29 cellular contexts compared by ENCODE assay signal in genomic region chr18:68504441-68505221, GRCh38.
"Had no signal": no experiment of that assay in that cellular context is flagged by ENCODE, and none has a peak within 500 bp of the region (broad histone marks: within the 10 kb centered on the region; RNA-seq: fewer than 3 reads in every experiment).

No MANE protein-coding gene starts in this region.

- H3K9me3 Mint-ChIP-seq: activated CD4-positive, alpha-beta memory T cell treated with anti-CD3 and anti-CD28 coated beads for 36 hours; activated CD4-positive, alpha-beta T cell treated with anti-CD3 and anti-CD28 coated beads, Interleukin-2, amount 10 ng/mL, durations not matched to agents 7 days and 5 days; activated naive CD4-positive, alpha-beta T cell treated with anti-CD3 and anti-CD28 coated beads, Interleukin-2, amount 50 U/mL, for 72 hours; activated naive CD8-positive, alpha-beta T cell treated with anti-CD3 and anti-CD28 coated beads, Interleukin-2, amount 50 U/mL, for 24 hours; activated T-cell treated with anti-CD3 and anti-CD28 coated beads, Interleukin-2, amount 50 U/mL, for 4 hours; brain; central memory CD8-positive, alpha-beta T cell; T-cell had no signal

- H3K27ac Mint-ChIP-seq: activated CD4-positive, alpha-beta memory T cell treated with anti-CD3 and anti-CD28 coated beads for 36 hours; activated CD4-positive, alpha-beta T cell treated with anti-CD3 and anti-CD28 coated beads, Interleukin-2, amount 10 ng/mL, durations not matched to agents 7 days and 5 days; activated naive CD4-positive, alpha-beta T cell treated with anti-CD3 and anti-CD28 coated beads, Interleukin-2, amount 50 U/mL, for 72 hours; activated naive CD8-positive, alpha-beta T cell treated with anti-CD3 and anti-CD28 coated beads, Interleukin-2, amount 50 U/mL, for 24 hours; brain; T-cell had no signal

- H3K4me3 Mint-ChIP-seq: activated CD4-positive, alpha-beta memory T cell treated with anti-CD3 and anti-CD28 coated beads for 36 hours; activated CD4-positive, alpha-beta T cell treated with anti-CD3 and anti-CD28 coated beads, Interleukin-2, amount 10 ng/mL, durations not matched to agents 7 days and 5 days; activated naive CD8-positive, alpha-beta T cell treated with anti-CD3 and anti-CD28 coated beads, Interleukin-2, amount 50 U/mL, for 24 hours; activated T-cell treated with anti-CD3 and anti-CD28 coated beads, Interleukin-2, amount 50 U/mL, for 4 hours; brain; central memory CD8-positive, alpha-beta T cell; T-cell had no signal

- H3K27me3 ChIP-seq: MG63, Peyer's patch, SJCRH30 had no signal

- H3K4me1 Mint-ChIP-seq: activated CD4-positive, alpha-beta T cell treated with anti-CD3 and anti-CD28 coated beads, Interleukin-2, amount 10 ng/mL, durations not matched to agents 7 days and 5 days; activated naive CD8-positive, alpha-beta T cell treated with anti-CD3 and anti-CD28 coated beads, Interleukin-2, amount 50 U/mL, for 24 hours; brain; central memory CD8-positive, alpha-beta T cell; T-cell had no signal

- H3K27me3 Mint-ChIP-seq: activated CD4-positive, alpha-beta memory T cell treated with anti-CD3 and anti-CD28 coated beads for 36 hours; activated CD4-positive, alpha-beta T cell treated with anti-CD3 and anti-CD28 coated beads, Interleukin-2, amount 10 ng/mL, durations not matched to agents 7 days and 5 days; activated naive CD8-positive, alpha-beta T cell treated with anti-CD3 and anti-CD28 coated beads, Interleukin-2, amount 50 U/mL, for 24 hours; brain; central memory CD8-positive, alpha-beta T cell; T-cell had no signal

- H3K9me3 ChIP-seq: MG63, Peyer's patch, SJCRH30 had no signal

- H3K4me1 ChIP-seq: Peyer's patch, SJCRH30 had no signal

- H3K36me3 Mint-ChIP-seq: activated CD4-positive, alpha-beta memory T cell treated with anti-CD3 and anti-CD28 coated beads for 36 hours; activated naive CD4-positive, alpha-beta T cell treated with anti-CD3 and anti-CD28 coated beads, Interleukin-2, amount 50 U/mL, for 72 hours; brain; T-cell had no signal

- H3K27ac ChIP-seq: Peyer's patch, RWPE1, SJCRH30 had no signal

- H3K4me3 ChIP-seq: MG63, Peyer's patch, SJCRH30 had no signal

- H3K36me3 ChIP-seq: MG63, Peyer's patch, SJCRH30 had no signal

- ATAC-seq: activated naive CD4-positive, alpha-beta T cell treated with anti-CD3 and anti-CD28 coated beads, Interleukin-2, amount 50 U/mL, for 72 hours; activated naive CD8-positive, alpha-beta T cell treated with anti-CD3 and anti-CD28 coated beads, Interleukin-2, amount 50 U/mL, for 24 hours; activated T-cell treated with anti-CD3 and anti-CD28 coated beads, Interleukin-2, amount 50 U/mL, for 4 hours; T-cell had no signal

- DNase-seq: activated CD4-positive, alpha-beta memory T cell treated with anti-CD3 and anti-CD28 coated beads for 36 hours; activated CD4-positive, alpha-beta T cell treated with anti-CD3 and anti-CD28 coated beads, Interleukin-2, amount 10 ng/mL, durations not matched to agents 7 days and 5 days; activated CD4-positive, CD25-positive, alpha-beta regulatory T cell; activated CD8-positive, alpha-beta memory T cell treated with anti-CD3 and anti-CD28 coated beads for 24 hours; activated effector memory CD4-positive, alpha-beta T cell treated with anti-CD3 and anti-CD28 coated beads, Interleukin-2, amount 50 U/mL, for 16 hours; activated naive CD4-positive, alpha-beta T cell treated with Interleukin-2 at 50 U/mL for 16 hours; activated naive CD8-positive, alpha-beta T cell treated with anti-CD3 and anti-CD28 coated beads, Interleukin-2, amount 50 U/mL, for 24 hours; activated T-cell treated with anti-CD3 and anti-CD28 coated beads, Interleukin-2, amount 50 U/mL, for 4 hours; amniotic stem cell; KG1; MG63; NCI-H1105 treated with DMSO at 0.1 percent for 48 hours; NCI-H1436 treated with DMSO at 0.1 percent for 48 hours; NCI-H187; NCI-H2081; NCI-H2171; NCI-H2227 treated with DMSO at 0.1 percent for 48 hours; NCI-H446 treated with DMSO at 0.1 percent for 48 hours; NCI-H526; Peyer's patch; Right ventricle myocardium superior; SJCRH30; T-cell; T-helper 2 cell; T1000 had no signal
